ENCODE assay signal across 1 cellular context in the genomic region with DNA sequence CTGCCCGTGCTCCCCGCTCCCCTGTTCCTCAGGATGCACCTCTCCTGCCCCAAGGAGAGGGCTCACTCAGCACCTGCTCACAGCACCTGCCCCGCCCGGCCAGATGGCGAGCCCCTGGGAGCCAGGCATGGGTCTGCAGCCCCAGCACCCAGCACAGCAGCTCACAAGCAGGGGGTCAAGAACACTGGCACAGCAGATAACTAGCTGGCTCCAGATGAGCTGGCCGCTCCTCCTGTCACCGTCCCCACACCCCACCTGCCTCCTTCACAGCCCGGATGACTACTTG.
TF ChIP-seq lines count a peak whose summit lies in the region.

No MANE protein-coding gene starts in this region.

TF ChIP-seq in HepG2, 621 proteins besides CTCF, POLR2A, EP300 and RAD21:
- no peak for TF ChIP-seq CEBPB (IDR thresholded peaks at IDR 0.05; ENCODE audit: borderline replicate concordance, low read depth, low read length)
- peak; percentile 59 for TF ChIP-seq AGO2 (optimal IDR thresholded peaks at IDR 0.05; ENCODE audit: low read depth, low read length)
TF ChIP-seq in HepG2: peak in this region for 1.
